In the genomic region with DNA sequence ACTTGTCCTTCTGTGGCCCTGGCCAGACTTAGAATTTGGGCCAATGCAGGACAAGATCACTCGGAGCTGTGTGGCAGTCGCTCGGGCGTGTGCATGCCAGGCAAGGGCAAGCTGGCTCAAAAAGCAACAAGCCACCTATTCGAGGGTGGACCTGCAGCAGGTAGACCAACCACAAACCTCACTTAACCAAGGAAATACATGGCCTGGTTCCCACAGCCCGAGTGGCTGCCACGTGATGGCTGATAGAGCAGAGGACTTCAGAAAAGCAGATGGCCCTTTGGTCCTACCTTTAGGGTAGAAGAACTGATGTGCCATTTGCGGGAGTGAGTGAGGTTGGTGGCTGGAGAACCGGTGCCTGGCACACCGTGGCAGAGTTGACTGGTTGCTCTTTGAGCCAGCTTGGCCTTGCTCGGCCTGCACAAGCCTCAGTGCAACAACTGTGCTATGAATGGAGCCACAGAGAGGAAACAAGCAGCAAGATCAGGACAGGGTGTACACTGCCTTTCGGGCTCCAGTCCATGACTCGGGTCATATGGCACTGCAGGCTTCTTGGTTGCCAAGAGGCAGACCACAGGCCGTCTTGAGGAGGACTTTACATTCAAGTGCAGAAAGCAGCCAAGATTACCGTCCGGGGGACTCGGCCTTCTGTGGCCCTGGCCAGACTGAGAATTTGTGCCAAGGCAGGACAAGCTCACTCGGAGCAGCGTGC, we compare ENCODE assay signal across 14 cellular contexts. TPM values are rescaled to one million over a fixed set of nuclear protein-coding genes. Genes with fewer than 3 reads are reported as not detected.
DNase-seq lines count a peak whose midpoint lies in the region; ATAC-seq and TF ChIP-seq lines count a peak whose summit lies in the region.
"Not testable (repeated sequence)": the region's sequence is repeated elsewhere in the genome, so short reads cannot be mapped to it uniquely, and the experiment has no call there.
"Had no signal": no experiment of that assay in that cellular context is flagged by ENCODE, and none has a peak within 500 bp of the region (broad histone marks: within the 10 kb centered on the region; RNA-seq: fewer than 3 reads in every experiment).

No MANE protein-coding gene starts in this region.

- not testable (repeated sequence) for H3K4me2 ChIP-seq in OCI-LY7 (ENCODE audit: low read length); hepatocyte

- H3K4me3 ChIP-seq in OCI-LY7 (ENCODE audit: low read depth, low read length, poor library complexity, severe bottlenecking); hepatocyte: not testable (repeated sequence)

- H3K27me3 ChIP-seq in hepatocyte = not testable (repeated sequence)

- H3K4me1 Mint-ChIP-seq in stimulated activated effector memory CD8-positive, alpha-beta T cell treated with anti-CD3 and anti-CD28 coated beads, Interleukin-12 subunit alpha, Interleukin-12 subunit beta, amount 100 ng/mL, for 72 hours = not testable (repeated sequence)

- not testable (repeated sequence) for H3K27ac ChIP-seq in OCI-LY7 (ENCODE audit: low read depth, low read length, poor library complexity, severe bottlenecking); hepatocyte

- DNase-seq in OCI-LY7 (ENCODE audit: low spot score) (peak; percentile 0), ecto neural progenitor cell (ENCODE audit: low spot score) (peak; percentile 26), fibroblast of gingiva (ENCODE audit: low read depth) (peak; percentile 2), hepatocyte (ENCODE audit: low spot score) (peak; percentile 2), left kidney (ENCODE audit: low read depth, low spot score) (peak; percentile 0)
- peak; percentile 64 for DNase-seq in activated effector memory CD4-positive, alpha-beta T cell treated with anti-CD3 and anti-CD28 coated beads, Interleukin-2, amount 50 U/mL, for 16 hours
- DNase-seq in stimulated activated effector memory CD8-positive, alpha-beta T cell treated with anti-CD3 and anti-CD28 coated beads, Interleukin-12 subunit alpha, Interleukin-12 subunit beta, amount 100 ng/mL, for 72 hours (ENCODE audit: low spot score in 2 of 2) = not testable (repeated sequence)

- CTCF ChIA-PET in OCI-LY7 (lab: Charles Lee; ENCODE audit: unreplicated experiment) = not testable (repeated sequence)

- TF ChIP-seq CTCF in OCI-LY7 (conservative IDR thresholded peaks at IDR 0.05; ENCODE audit: low read length); hepatocyte (IDR thresholded peaks at IDR 0.05; ENCODE audit: poor library complexity): not testable (repeated sequence)

- not testable (repeated sequence) for H3K27ac Mint-ChIP-seq in stimulated activated effector memory CD8-positive, alpha-beta T cell treated with anti-CD3 and anti-CD28 coated beads, Interleukin-12 subunit alpha, Interleukin-12 subunit beta, amount 100 ng/mL, for 72 hours

- WGBS in hepatocyte (ENCODE audit: low lambda C conversion rate, missing lambda C conversion rate) = 70% methylated on average over 14 of the region's 19 CpGs

- H3K4me3 Mint-ChIP-seq in stimulated activated effector memory CD8-positive, alpha-beta T cell treated with anti-CD3 and anti-CD28 coated beads, Interleukin-12 subunit alpha, Interleukin-12 subunit beta, amount 100 ng/mL, for 72 hours = not testable (repeated sequence)

- not testable (repeated sequence) for BruUV-seq in OCI-LY7 (replicated peaks; lab: Mats Ljungman, UMichigan)

- ATAC-seq in stimulated activated effector memory CD8-positive, alpha-beta T cell treated with anti-CD3 and anti-CD28 coated beads, Interleukin-12 subunit alpha, Interleukin-12 subunit beta, amount 100 ng/mL, for 72 hours = peak; percentile 21

- not testable (repeated sequence) for H3K79me2 ChIP-seq in OCI-LY7 (ENCODE audit: insufficient read depth, low read depth, low read length); hepatocyte

- H3K9me3 Mint-ChIP-seq in stimulated activated effector memory CD8-positive, alpha-beta T cell treated with anti-CD3 and anti-CD28 coated beads, Interleukin-12 subunit alpha, Interleukin-12 subunit beta, amount 100 ng/mL, for 72 hours = not testable (repeated sequence)

- not testable (repeated sequence) for H3K9me2 ChIP-seq in OCI-LY7 (ENCODE audit: insufficient read depth, low read length); hepatocyte (replicated peaks; ENCODE audit: insufficient read depth)

- POLR2A ChIA-PET in OCI-LY7 (lab: Charles Lee) = not testable (repeated sequence)

- not testable (repeated sequence) for H2AFZ ChIP-seq in OCI-LY7 (ENCODE audit: low read length); hepatocyte

- intact Hi-C loops in OCI-LY7 (cut with micrococcal nuclease; ENCODE audit: unreplicated experiment) = not testable (repeated sequence)

- not testable (repeated sequence) for H3K36me3 Mint-ChIP-seq in stimulated activated effector memory CD8-positive, alpha-beta T cell treated with anti-CD3 and anti-CD28 coated beads, Interleukin-12 subunit alpha, Interleukin-12 subunit beta, amount 100 ng/mL, for 72 hours

- H3K9me3 ChIP-seq in OCI-LY7 (ENCODE audit: low read length); hepatocyte (ENCODE audit: low read depth): not testable (repeated sequence)

- not testable (repeated sequence) for H3K4me1 ChIP-seq in OCI-LY7 (ENCODE audit: insufficient read depth, low read length, poor library complexity, severe bottlenecking); hepatocyte (ENCODE audit: insufficient read depth)

- H3K36me3 ChIP-seq in OCI-LY7 (ENCODE audit: insufficient read depth, low read length); hepatocyte (replicated peaks; ENCODE audit: insufficient read depth, low read depth): not testable (repeated sequence)

- H4K20me1 ChIP-seq in OCI-LY7 (ENCODE audit: insufficient read depth, low read length); hepatocyte (ENCODE audit: insufficient read depth, poor library complexity, severe bottlenecking): not testable (repeated sequence)

RNA-seq across cellular contexts. Expression of gene POTEH, which starts 39.5 kb away (rescaled TPM):
- 0.33 and 0.79 TPM in 2 replicates for total RNA-seq in OCI-LY7 (2014; rRNA removed; shearing (Covaris generic))
- total RNA-seq in OCI-LY7 (2022) (0.96 and 1.2 TPM in 2 replicates), hepatocyte (not detected in 2 replicates)
- not detected in 2 replicates for polyA plus RNA-seq in hepatocyte
- total RNA-seq: A673; Calu3; CD4-positive, alpha-beta memory T cell; G401; GM23338; HFFc6 had no signal
- polyA plus RNA-seq: BJ; CD4-positive, alpha-beta memory T cell; GM23338 had no signal
